Comparison of ENCODE assay signal across 8 cellular contexts in genomic region chr1:50879137-50879536, GRCh38.
"Had no signal": no experiment of that assay in that cellular context is flagged by ENCODE, and none has a peak within 500 bp of the region (broad histone marks: within the 10 kb centered on the region; RNA-seq: fewer than 3 reads in every experiment).

No MANE protein-coding gene starts in this region.

- H3K9ac ChIP-seq: GM23248, KMS-11 had no signal

- H3K4me3 ChIP-seq: GM23248 had no signal

- DNase-seq: GM23248, H9, HCEC 1CT, IMR-90, KBM-7 had no signal

- FAIRE-seq: H1, HTR-8/SVneo had no signal

- H2AFZ ChIP-seq: GM23248 had no signal

- H3K27ac ChIP-seq: GM23248, KMS-11 had no signal

- H3K4me2 ChIP-seq: KMS-11 had no signal

- H3K4me3 Mint-ChIP-seq: H9 had no signal
